Comparison of ENCODE assay signal across 7 cellular contexts in the genomic region with DNA sequence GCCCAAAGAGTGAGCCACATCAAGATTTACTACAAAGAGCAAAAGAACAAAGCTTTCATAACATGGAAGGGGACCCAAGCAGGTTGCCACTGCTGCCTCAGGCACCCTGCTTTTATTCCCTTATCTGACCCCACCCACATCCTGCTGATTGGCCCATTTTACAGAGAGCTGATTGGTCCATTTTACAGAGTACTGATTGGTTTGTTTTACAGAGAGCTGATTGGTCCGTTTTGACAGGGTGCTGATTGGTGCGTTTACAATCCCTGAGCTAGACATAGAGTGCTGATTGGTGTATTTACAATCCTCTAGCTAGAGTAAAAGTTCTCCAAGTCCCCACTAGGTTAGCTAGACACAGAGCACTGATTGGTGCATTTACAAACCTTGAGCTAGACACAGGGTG. TPM values are rescaled to one million over a fixed set of nuclear protein-coding genes. Genes with fewer than 3 reads are reported as not detected.
DNase-seq lines count a peak whose midpoint lies in the region; ATAC-seq and TF ChIP-seq lines count a peak whose summit lies in the region.
"Not testable (repeated sequence)": the region's sequence is repeated elsewhere in the genome, so short reads cannot be mapped to it uniquely, and the experiment has no call there.

No MANE protein-coding gene starts in this region.

- H3K4me1 Mint-ChIP-seq in CD8-positive, alpha-beta memory T cell, result peaks cover 29 to 43% (median 39%) of the 10 kb centered on the region in 3 donors
- H3K4me1 Mint-ChIP-seq in WTC11 (peaks cover 33% of the 10 kb centered on the region), mesothelial cell of epicardium (peaks cover 24% of the 10 kb centered on the region), neural progenitor cell (peaks cover 23% of the 10 kb centered on the region)
- H3K4me1 Mint-ChIP-seq in activated T-helper 1 cell treated with anti-CD3 and anti-CD28 coated beads, Interleukin-12 subunit alpha, Interleukin-12 subunit beta, Interleukin-2, Interleukin-4 antibody, amounts not matched to agents 30 ng/mL and 10 ng/mL and 1 ng/mL, durations not matched to agents 14 hours and 24 hours and 36 hours (ENCODE audit: low read depth), result peaks cover 17% of the 10 kb centered on the region
- H3K4me1 Mint-ChIP-seq in effector memory CD8-positive, alpha-beta T cell (ENCODE audit: low read depth in 2 of 2), result peaks cover 16 to 27% of the 10 kb centered on the region in 2 donors

- peak overlapping the region in 6 of 7 donors; percentile 30 to 83 (median 44) for H3K4me3 Mint-ChIP-seq in CD8-positive, alpha-beta memory T cell
- not testable (repeated sequence) for H3K4me3 Mint-ChIP-seq in WTC11; activated T-helper 1 cell treated with anti-CD3 and anti-CD28 coated beads, Interleukin-12 subunit alpha, Interleukin-12 subunit beta, Interleukin-2, Interleukin-4 antibody, amounts not matched to agents 30 ng/mL and 10 ng/mL and 1 ng/mL, durations not matched to agents 14 hours and 24 hours and 36 hours; effector memory CD8-positive, alpha-beta T cell; mesothelial cell of epicardium; neural progenitor cell

- POLR2A ChIA-PET in CD8-positive, alpha-beta memory T cell (lab: Charles Lee); WTC11 (lab: Charles Lee): not testable (repeated sequence)

- H3K4me3 ChIP-seq in CD8-positive, alpha-beta memory T cell (ENCODE audit: low read length); neural progenitor cell: not testable (repeated sequence)

- H3K4me2 ChIP-seq in neural progenitor cell, result not testable (repeated sequence)

- not testable (repeated sequence) for H3K9me3 Mint-ChIP-seq in CD8-positive, alpha-beta memory T cell; activated T-helper 1 cell treated with anti-CD3 and anti-CD28 coated beads, Interleukin-12 subunit alpha, Interleukin-12 subunit beta, Interleukin-2, Interleukin-4 antibody, amounts not matched to agents 30 ng/mL and 10 ng/mL and 1 ng/mL, durations not matched to agents 14 hours and 24 hours and 36 hours; effector memory CD8-positive, alpha-beta T cell; mesothelial cell of epicardium; neural progenitor cell
- H3K9me3 Mint-ChIP-seq in WTC11, result peaks cover 13% of the 10 kb centered on the region

- peaks cover 19% of the 10 kb centered on the region for H3F3A ChIP-seq in neural progenitor cell (ENCODE audit: low read depth)

- H3K36me3 ChIP-seq in CD8-positive, alpha-beta memory T cell (ENCODE audit: insufficient read depth, low read length); neural progenitor cell: not testable (repeated sequence)

- H3K27me3 ChIP-seq in CD8-positive, alpha-beta memory T cell (ENCODE audit: insufficient read depth, low read length, poor library complexity, severe bottlenecking); neural progenitor cell: not testable (repeated sequence)

- not testable (repeated sequence) for H3K9me3 ChIP-seq in CD8-positive, alpha-beta memory T cell (ENCODE audit: low read length); neural progenitor cell (ENCODE audit: low read depth)

- peaks cover 24% of the 10 kb centered on the region for H3K79me2 ChIP-seq in neural progenitor cell (ENCODE audit: low read depth)

- CTCF ChIA-PET in CD8-positive, alpha-beta memory T cell (lab: Charles Lee), result interaction anchor here (1.3 kb wide), 1 partner anchor 54 kb away, joined by 3 read pairs; no protein-coding TSS in a partner anchor
- CTCF ChIA-PET in WTC11 (lab: Charles Lee), result interaction anchor here (0.6 to 0.9 kb wide), 2 partner anchors 64 to 877 kb away, joined by 3 read pairs; no protein-coding TSS in a partner anchor

- H3K27me3 Mint-ChIP-seq in CD8-positive, alpha-beta memory T cell; WTC11 (ENCODE audit: low read depth); activated T-helper 1 cell treated with anti-CD3 and anti-CD28 coated beads, Interleukin-12 subunit alpha, Interleukin-12 subunit beta, Interleukin-2, Interleukin-4 antibody, amounts not matched to agents 30 ng/mL and 10 ng/mL and 1 ng/mL, durations not matched to agents 14 hours and 24 hours and 36 hours (ENCODE audit: insufficient read depth); effector memory CD8-positive, alpha-beta T cell; mesothelial cell of epicardium (ENCODE audit: low read depth); neural progenitor cell (ENCODE audit: insufficient read depth, low read depth): not testable (repeated sequence)

- peaks cover 0 to 16% (median 7%) of the 10 kb centered on the region in 3 donors for H3K36me3 Mint-ChIP-seq in CD8-positive, alpha-beta memory T cell
- not testable (repeated sequence) for H3K36me3 Mint-ChIP-seq in WTC11, mesothelial cell of epicardium, neural progenitor cell
- peaks cover 19% of the 10 kb centered on the region for H3K36me3 Mint-ChIP-seq in activated T-helper 1 cell treated with anti-CD3 and anti-CD28 coated beads, Interleukin-12 subunit alpha, Interleukin-12 subunit beta, Interleukin-2, Interleukin-4 antibody, amounts not matched to agents 30 ng/mL and 10 ng/mL and 1 ng/mL, durations not matched to agents 14 hours and 24 hours and 36 hours (ENCODE audit: low read depth)
- peaks cover 24% of the 10 kb centered on the region for H3K36me3 Mint-ChIP-seq in effector memory CD8-positive, alpha-beta T cell (ENCODE audit: insufficient read depth)

- ATAC-seq in WTC11; effector memory CD8-positive, alpha-beta T cell (replicated peaks): not testable (repeated sequence)

- DNase-seq in CD8-positive, alpha-beta memory T cell, result peak in 2 of 5 donors; percentile 13 to 26
- peak; percentile 25 for DNase-seq in NAMALWA (ENCODE audit: low spot score)
- not testable (repeated sequence) for DNase-seq in WTC11 (ENCODE audit: low spot score); activated T-helper 1 cell treated with anti-CD3 and anti-CD28 coated beads, Interleukin-12 subunit alpha, Interleukin-12 subunit beta, Interleukin-2, Interleukin-4 antibody, amounts not matched to agents 30 ng/mL and 10 ng/mL and 1 ng/mL, durations not matched to agents 14 hours and 24 hours and 36 hours (ENCODE audit: low spot score); effector memory CD8-positive, alpha-beta T cell; mesothelial cell of epicardium (ENCODE audit: low spot score in 2 of 2, unreplicated experiment in 2 of 2); neural progenitor cell (ENCODE audit: low spot score)

- H3K9ac ChIP-seq in neural progenitor cell, result not testable (repeated sequence)

- H3K4me1 ChIP-seq in CD8-positive, alpha-beta memory T cell (ENCODE audit: insufficient read depth, low read length), result peaks cover 23% of the 10 kb centered on the region
- H3K4me1 ChIP-seq in neural progenitor cell, result peaks cover 16% of the 10 kb centered on the region

- not testable (repeated sequence) for TF ChIP-seq CTCF in WTC11 (IDR thresholded peaks at IDR 0.05); mesothelial cell of epicardium (IDR thresholded peaks at IDR 0.05; ENCODE audit: unreplicated experiment); neural progenitor cell (IDR thresholded peaks at IDR 0.05)

- peak overlapping the region; percentile 78 to 100 (median 98) for H3K27ac Mint-ChIP-seq in CD8-positive, alpha-beta memory T cell
- not testable (repeated sequence) for H3K27ac Mint-ChIP-seq in WTC11
- peak overlapping the region; percentile 64 for H3K27ac Mint-ChIP-seq in activated T-helper 1 cell treated with anti-CD3 and anti-CD28 coated beads, Interleukin-12 subunit alpha, Interleukin-12 subunit beta, Interleukin-2, Interleukin-4 antibody, amounts not matched to agents 30 ng/mL and 10 ng/mL and 1 ng/mL, durations not matched to agents 14 hours and 24 hours and 36 hours
- peak overlapping the region; percentile 10 to 97 for H3K27ac Mint-ChIP-seq in effector memory CD8-positive, alpha-beta T cell
- H3K27ac Mint-ChIP-seq in mesothelial cell of epicardium (peak overlapping the region; percentile 57), neural progenitor cell (peak overlapping the region; percentile 3)

- not testable (repeated sequence) for H3K27ac ChIP-seq in CD8-positive, alpha-beta memory T cell (ENCODE audit: low read depth, low read length); neural progenitor cell

- intact Hi-C loops in activated T-helper 1 cell treated with anti-CD3 and anti-CD28 coated beads, Interleukin-12 subunit alpha, Interleukin-12 subunit beta, Interleukin-2, Interleukin-4 antibody, amounts not matched to agents 30 ng/mL and 10 ng/mL and 1 ng/mL, durations not matched to agents 14 hours and 24 hours and 36 hours (cut with micrococcal nuclease), result not testable (repeated sequence)

- H4K20me1 ChIP-seq in neural progenitor cell (ENCODE audit: low read depth), result not testable (repeated sequence)

- not testable (repeated sequence) for H2AFZ ChIP-seq in neural progenitor cell (replicated peaks)

TF ChIP-seq in WTC11, 78 proteins besides CTCF, POLR2A, EP300 and RAD21:
- TF ChIP-seq NFYB (CRISPR knock-in tag; conservative IDR thresholded peaks at IDR 0.05; ENCODE audit: low read depth), result peak; percentile 38; the same call in 1 of the 2 replicates

RNA-seq across cellular contexts. Expression of gene NFU1, which starts 2.2 kb away (rescaled TPM):
- 10 to 100 TPM; 40.4 to 43.2 TPM for total RNA-seq in CD8-positive, alpha-beta memory T cell
- polyA plus RNA-seq in CD8-positive, alpha-beta memory T cell, result 78.3 TPM
- total RNA-seq in WTC11 (2021), result 39.3 to 47.8 TPM (median 46.1 TPM) in 3 replicates
- total RNA-seq in activated T-helper 1 cell treated with anti-CD3 and anti-CD28 coated beads, Interleukin-12 subunit alpha, Interleukin-12 subunit beta, Interleukin-2, Interleukin-4 antibody, amounts not matched to agents 30 ng/mL and 10 ng/mL and 1 ng/mL, durations not matched to agents 14 hours and 24 hours and 36 hours, result 29.3 and 29.8 TPM in 2 replicates
- total RNA-seq in mesothelial cell of epicardium, result 31.9 to 35.6 TPM (median 34.7 TPM) in 3 replicates
- 48.1 and 74.3 TPM in 2 replicates for total RNA-seq in neural progenitor cell (ENCODE audit: low replicate concordance)

RNA-seq across cellular contexts. Expression of gene GFPT1, which starts 52.5 kb away (rescaled TPM):
- 10 to 100 TPM; 38.7 to 40.0 TPM for total RNA-seq in CD8-positive, alpha-beta memory T cell
- polyA plus RNA-seq in CD8-positive, alpha-beta memory T cell, result 10.7 TPM
- total RNA-seq in WTC11 (2021) (65.5 to 75.5 TPM (median 74.6 TPM) in 3 replicates), mesothelial cell of epicardium (49.5 to 52.7 TPM (median 50.4 TPM) in 3 replicates), neural progenitor cell (ENCODE audit: low replicate concordance) (34.8 and 54.3 TPM in 2 replicates)
- 47.3 and 52.3 TPM in 2 replicates for total RNA-seq in activated T-helper 1 cell treated with anti-CD3 and anti-CD28 coated beads, Interleukin-12 subunit alpha, Interleukin-12 subunit beta, Interleukin-2, Interleukin-4 antibody, amounts not matched to agents 30 ng/mL and 10 ng/mL and 1 ng/mL, durations not matched to agents 14 hours and 24 hours and 36 hours
